Comparison of ENCODE assay signal across 8 cellular contexts in the genomic region with DNA sequence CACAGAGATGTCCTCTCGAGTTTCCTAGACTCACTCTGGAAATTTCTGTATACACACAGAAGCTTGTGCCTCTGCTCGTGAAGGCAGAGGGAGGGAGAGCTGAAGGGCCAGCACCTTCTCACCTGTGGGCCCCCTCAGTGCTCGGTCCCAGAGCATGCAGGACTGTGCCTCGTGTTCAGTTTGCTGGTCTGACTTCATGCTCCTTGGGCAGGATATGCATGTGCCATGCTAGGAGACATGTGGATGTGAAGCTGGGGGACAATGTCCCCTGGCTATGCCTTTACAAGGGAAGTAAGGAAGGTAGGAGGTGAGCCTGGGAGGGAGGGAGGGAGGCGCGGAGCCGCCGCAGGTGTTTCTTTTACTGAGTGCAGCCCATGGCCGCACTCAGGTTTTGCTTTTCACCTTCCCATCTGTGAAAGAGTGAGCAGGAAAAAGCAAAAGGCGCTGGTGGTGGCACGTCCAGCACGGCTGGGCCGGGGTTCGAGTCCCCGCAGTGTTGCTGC. TPM values are rescaled to one million over a fixed set of nuclear protein-coding genes. Genes with fewer than 3 reads are reported as not detected.
A peak's percentile ranks its signal among the peaks of the same experiment; 100 is the strongest.
DNase-seq lines count a peak whose midpoint lies in the region; ATAC-seq and TF ChIP-seq lines count a peak whose summit lies in the region.

No MANE protein-coding gene starts in this region.

- H3K4me1 ChIP-seq in gastrocnemius medialis: peaks cover 12 to 25% of the 10 kb centered on the region in 2 donors

- no peak for ATAC-seq in gastrocnemius medialis

- DNase-seq in GM12865 (ENCODE audit: low read depth) (peak; percentile 35), fibroblast of gingiva (ENCODE audit: low read depth) (peak; percentile 76), gastrocnemius medialis (peak in 1 of 2 donors; percentile 49), NCI-H2107 (lab: John Stamatoyannopoulos, UW) (no peak), SKM-1 (lab: John Stamatoyannopoulos, UW; ENCODE audit: unreplicated experiment) (no peak), LoVo (ENCODE audit: low spot score) (no peak)
- no peak for DNase-seq in stimulated activated CD4-positive, alpha-beta T cell treated with anti-CD3 and anti-CD28 coated beads, Interleukin-2, amount 100 ng/mL, for 48 hours

- intact Hi-C loops in gastrocnemius medialis (cut with DNase I; ENCODE audit: low total_unique reads): no loop called here

- no peak overlapping the region for H3K4me3 ChIP-seq in GM12865 (ENCODE audit: low read depth, low read length)
- no peak overlapping the region for H3K4me3 ChIP-seq in gastrocnemius medialis

- no peak for TF ChIP-seq CTCF in GM12865 (IDR thresholded peaks at IDR 0.05; ENCODE audit: insufficient read depth, low read depth, low read length, missing control alignments)
- no peak for TF ChIP-seq CTCF in VCaP (conservative IDR thresholded peaks at IDR 0.05)
- TF ChIP-seq CTCF in gastrocnemius medialis (IDR thresholded peaks at IDR 0.05 in 4 of 5, conservative IDR thresholded peaks at IDR 0.05 in 1 of 5): no peak

- TF ChIP-seq POLR2A in gastrocnemius medialis (IDR thresholded peaks at IDR 0.05): peak in 1 of 2 donors; percentile 8

- H3K9me3 ChIP-seq in gastrocnemius medialis: no peaks in the 10 kb centered on the region

- H3K27me3 ChIP-seq in gastrocnemius medialis: no peaks in the 10 kb centered on the region

- H3K27ac ChIP-seq in VCaP (peak overlapping the region; percentile 65), gastrocnemius medialis (peak overlapping the region; percentile 98 to 100 (median 100))

- in situ Hi-C loops in gastrocnemius medialis (cut with MboI; ENCODE audit: low sequenced_read_pairs in 4 of 4): no loop called here

- peaks cover 0 to 10% of the 10 kb centered on the region in 2 donors for H3K36me3 ChIP-seq in gastrocnemius medialis

RNA-seq across cellular contexts. Expression of a gene that starts 22.6 kb away (rescaled TPM):
- total RNA-seq in gastrocnemius medialis: 100 to 1,000 TPM in 1 of 4 donors, 10 to 100 TPM in 3; 24.1 to 472 (median 32.8) TPM

RNA-seq across cellular contexts. Expression of a gene that starts 53.7 kb away (rescaled TPM):
- 1,000 to 10,000 TPM in 3 of 4 donors, 100 to 1,000 TPM in 1; 874 to 6,745 (median 1,938) TPM for total RNA-seq in gastrocnemius medialis

RNA-seq across cellular contexts. Expression of a gene that starts 58.7 kb away (rescaled TPM):
- 10 to 100 TPM; 11.5 to 51.7 (median 20.1) TPM for total RNA-seq in gastrocnemius medialis

Comparison
In these comparisons a context has a peak if more than half of its experiments do, and no peak if none do; other contexts are left out.
1. DNase-seq: peak in GM12865 (single experiment) and fibroblast of gingiva (single experiment); none in NCI-H2107 (single experiment), SKM-1 (single experiment), stimulated activated CD4-positive, alpha-beta T cell treated with anti-CD3 and anti-CD28 coated beads, Interleukin-2, amount 100 ng/mL, for 48 hours (0 of 2) and LoVo (single experiment).